In the genomic region with DNA sequence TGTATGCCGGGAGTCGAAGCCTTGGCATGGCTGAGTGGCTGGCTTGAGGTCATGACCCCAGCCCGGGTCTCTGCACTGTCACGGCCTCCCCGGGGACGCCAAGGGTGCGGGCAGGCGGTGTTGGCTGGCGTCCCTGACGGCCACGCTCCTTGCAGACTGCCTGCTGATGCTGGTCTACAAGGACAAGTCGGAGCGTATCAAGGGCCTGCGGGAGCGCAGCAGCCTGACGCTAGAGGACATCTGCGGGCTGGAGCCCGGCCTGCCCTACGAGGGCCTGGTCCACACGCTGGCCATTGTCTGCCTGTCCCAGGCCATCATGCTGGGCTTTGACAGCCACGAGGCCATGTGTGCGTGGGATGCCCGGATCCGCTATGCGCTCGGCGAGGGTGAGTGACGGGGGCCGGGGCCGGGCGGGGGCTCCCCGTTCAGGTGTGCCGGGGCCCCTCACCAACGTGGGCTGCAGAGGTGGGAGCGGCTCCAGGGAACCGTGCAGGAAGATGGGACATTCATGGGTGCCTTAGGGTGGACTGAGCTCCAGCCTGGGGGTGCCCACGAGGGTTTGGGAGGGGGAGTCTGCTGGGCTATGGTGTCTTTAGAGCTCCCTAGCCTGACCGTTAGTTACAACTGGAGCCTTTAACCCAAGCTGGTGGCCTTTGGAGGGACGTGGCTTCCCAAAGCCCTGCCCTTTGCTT, we compare ENCODE assay signal across 20 cellular contexts. TPM values are rescaled to one million over a fixed set of nuclear protein-coding genes. Genes with fewer than 3 reads are reported as not detected.
DNase-seq lines count a peak whose midpoint lies in the region; ATAC-seq and TF ChIP-seq lines count a peak whose summit lies in the region.
"Had no signal": no experiment of that assay in that cellular context is flagged by ENCODE, and none has a peak within 500 bp of the region (broad histone marks: within the 10 kb centered on the region; RNA-seq: fewer than 3 reads in every experiment).

No MANE protein-coding gene starts in this region.

- ATAC-seq in RWPE2 (ENCODE audit: low read depth) (peak; percentile 18; the same call in 1 of the 3 replicates), foreskin keratinocyte (peak; percentile 22), lower lobe of right lung (no peak), GM18873 (IDR thresholded peaks at IDR 0.05; ENCODE audit: low FRiP score, unreplicated experiment) (no peak)

- H3K4me3 Mint-ChIP-seq in Caco-2 (ENCODE audit: unreplicated experiment) = no peak overlapping the region
- H3K4me3 Mint-ChIP-seq: CD8-positive, alpha-beta memory T cell had no signal

- no peaks in the 10 kb centered on the region for H3K9me3 Mint-ChIP-seq in Caco-2 (ENCODE audit: unreplicated experiment)
- H3K9me3 Mint-ChIP-seq: CD8-positive, alpha-beta memory T cell had no signal

- peaks cover 3% of the 10 kb centered on the region for H3K27me3 Mint-ChIP-seq in Caco-2 (ENCODE audit: insufficient read depth, unreplicated experiment)

- intact Hi-C loops in lower lobe of right lung (cut with DNase I) = no loop called here
- intact Hi-C loops in Caco-2 (cut with micrococcal nuclease; ENCODE audit: unreplicated experiment) = no loop called here

- CTCF ChIA-PET in Caco-2 (lab: Charles Lee) = no interaction called here

- TF ChIP-seq CTCF in RWPE2 (IDR thresholded peaks at IDR 0.05; ENCODE audit: poor library complexity, severe bottlenecking) = no peak
- TF ChIP-seq CTCF in foreskin keratinocyte (conservative IDR thresholded peaks at IDR 0.05) = no peak
- no peak for TF ChIP-seq CTCF in lower lobe of right lung (IDR thresholded peaks at IDR 0.05)
- TF ChIP-seq CTCF in Caco-2 (IDR thresholded peaks at IDR 0.05; ENCODE audit: insufficient read depth in 1 of 2, low read depth in 1 of 2, low read length in 1 of 2, severe bottlenecking in 1 of 2, unreplicated experiment in 1 of 2) = no peak

- H3K4me3 ChIP-seq in RWPE2 (ENCODE audit: severe bottlenecking) (no peak overlapping the region), lower lobe of right lung (no peak overlapping the region), Caco-2 (ENCODE audit: low read depth, low read length) (no peak overlapping the region)

- H3K27ac Mint-ChIP-seq in Caco-2 (ENCODE audit: unreplicated experiment) = no peak overlapping the region
- H3K27ac Mint-ChIP-seq: CD8-positive, alpha-beta memory T cell had no signal

- POLR2A ChIA-PET in Caco-2 (lab: Charles Lee) = no interaction called here

- no peaks in the 10 kb centered on the region for H3K36me3 Mint-ChIP-seq in Caco-2 (ENCODE audit: insufficient read depth, unreplicated experiment)
- H3K36me3 Mint-ChIP-seq: CD8-positive, alpha-beta memory T cell had no signal

- H3K36me3 ChIP-seq in RWPE2 (ENCODE audit: low read depth) = no peaks in the 10 kb centered on the region
- no peaks in the 10 kb centered on the region for H3K36me3 ChIP-seq in lower lobe of right lung
- no peaks in the 10 kb centered on the region for H3K36me3 ChIP-seq in Caco-2 (ENCODE audit: control insufficient read depth, insufficient read depth, low read length)
- H3K36me3 ChIP-seq: BE2C had no signal

- H3K4me1 ChIP-seq in RWPE2 (ENCODE audit: insufficient read depth, poor library complexity, severe bottlenecking) (peaks cover 4% of the 10 kb centered on the region), foreskin keratinocyte (no peaks in the 10 kb centered on the region), lower lobe of right lung (peaks cover 5% of the 10 kb centered on the region), Caco-2 (no peaks in the 10 kb centered on the region)
- H3K4me1 ChIP-seq: BE2C had no signal

- H3K27me3 ChIP-seq in RWPE2 (ENCODE audit: insufficient read depth, poor library complexity, severe bottlenecking) = peaks cover 8% of the 10 kb centered on the region
- H3K27me3 ChIP-seq in foreskin keratinocyte = peaks cover 59% of the 10 kb centered on the region
- H3K27me3 ChIP-seq in lower lobe of right lung (ENCODE audit: low read depth) = peaks cover 14% of the 10 kb centered on the region
- H3K27me3 ChIP-seq in Caco-2 (replicated peaks; ENCODE audit: control insufficient read depth, insufficient read depth, low read length) = no peaks in the 10 kb centered on the region; the same call in 1 of the 2 replicates
- H3K27me3 ChIP-seq: BE2C had no signal

- H3K27ac ChIP-seq in RWPE2 (ENCODE audit: poor library complexity, severe bottlenecking) = no peak overlapping the region
- no peak overlapping the region for H3K27ac ChIP-seq in foreskin keratinocyte
- no peak overlapping the region for H3K27ac ChIP-seq in lower lobe of right lung
- H3K27ac ChIP-seq: HL-60 had no signal

- BruUV-seq in Caco-2 (replicated peaks; lab: Mats Ljungman, UMichigan) = no TSS peak

- no peak for DNase-seq in RWPE2 (ENCODE audit: low spot score)
- no peak for DNase-seq in foreskin keratinocyte
- peak; percentile 34 for DNase-seq in lower lobe of right lung
- DNase-seq in retina = peak; percentile 42
- no peak for DNase-seq in activated CD8-positive, alpha-beta memory T cell treated with anti-CD3 and anti-CD28 coated beads for 24 hours
- DNase-seq in Caco-2 = no peak
- DNase-seq: BE2C; CD8-positive, alpha-beta memory T cell; KBM-7; NCI-H1048; NCI-H146; NCI-H2227 treated with DMSO at 0.1 percent for 48 hours; NCI-H526; OCI-M1; RPMI8226 had no signal

- no peaks in the 10 kb centered on the region for H3K9me3 ChIP-seq in RWPE2 (ENCODE audit: severe bottlenecking)
- H3K9me3 ChIP-seq in lower lobe of right lung = no peaks in the 10 kb centered on the region
- H3K9me3 ChIP-seq in Caco-2 = no peaks in the 10 kb centered on the region
- H3K9me3 ChIP-seq: BE2C had no signal

- no peaks in the 10 kb centered on the region for H3K4me1 Mint-ChIP-seq in Caco-2 (ENCODE audit: low read depth, unreplicated experiment)
- H3K4me1 Mint-ChIP-seq: CD8-positive, alpha-beta memory T cell had no signal

RNA-seq across cellular contexts. Expression of a gene that starts 10.3 kb away (rescaled TPM):
- 0.81 and 1.1 TPM in 2 replicates for total RNA-seq in foreskin keratinocyte
- polyA plus RNA-seq in foreskin keratinocyte = 0.71 and 1.1 TPM in 2 replicates
- 4.0 TPM for total RNA-seq in lower lobe of right lung
- 0.29 TPM in 1 of 2 replicates, not detected in the other for total RNA-seq in Caco-2 (2022)
- total RNA-seq: CD8-positive, alpha-beta memory T cell; SK-MEL-5 had no signal
- polyA plus RNA-seq: AG04450; CD8-positive, alpha-beta memory T cell had no signal

RNA-seq across cellular contexts. Expression of a gene that starts 31.6 kb away (rescaled TPM):
- total RNA-seq in foreskin keratinocyte = not detected in 2 replicates
- not detected in 2 replicates for polyA plus RNA-seq in foreskin keratinocyte
- 1.0 TPM for total RNA-seq in lower lobe of right lung
- total RNA-seq in Caco-2 (2022) = 0.48 and 0.79 TPM in 2 replicates
- total RNA-seq: CD8-positive, alpha-beta memory T cell; M059J; SK-MEL-5 had no signal
- polyA plus RNA-seq: AG04450; CD8-positive, alpha-beta memory T cell had no signal

RNA-seq across cellular contexts. Expression of a gene that starts 58.8 kb away (rescaled TPM):
- total RNA-seq in foreskin keratinocyte (130 and 132 TPM in 2 replicates), lower lobe of right lung (224 TPM), Caco-2 (2022) (211 and 224 TPM in 2 replicates)
- 143 and 168 TPM in 2 replicates for polyA plus RNA-seq in foreskin keratinocyte

Comparison
In these comparisons a context has a peak if more than half of its experiments do, and no peak if none do; other contexts are left out.
1. ATAC-seq: peak in RWPE2 (single experiment) and foreskin keratinocyte (single experiment); none in lower lobe of right lung (0 of 2) and GM18873 (single experiment).
2. DNase-seq: peak in lower lobe of right lung (single experiment) and retina (single experiment); none in RWPE2 (single experiment), foreskin keratinocyte (0 of 2), activated CD8-positive, alpha-beta memory T cell treated with anti-CD3 and anti-CD28 coated beads for 24 hours (single experiment) and Caco-2 (0 of 2).